In genomic region chr7:138570715-138571114, GRCh38 we compare ENCODE assay signal across 17 cellular contexts.
DNase-seq lines count a peak whose midpoint lies in the region; ATAC-seq and TF ChIP-seq lines count a peak whose summit lies in the region.
"Had no signal": no experiment of that assay in that cellular context is flagged by ENCODE, and none has a peak within 500 bp of the region (broad histone marks: within the 10 kb centered on the region; RNA-seq: fewer than 3 reads in every experiment).

No MANE protein-coding gene starts in this region.

- 0 out of 2 replicates have a peak overlapping the region, but pooled peaks have one; percentile 5 for H3K27ac Mint-ChIP-seq in GM23338
- H3K27ac Mint-ChIP-seq in neural progenitor cell, result peak overlapping the region; percentile 16
- H3K27ac Mint-ChIP-seq: B cell; CD4-positive, alpha-beta T cell; CD8-positive, alpha-beta T cell had no signal

- H3K4me3 Mint-ChIP-seq in GM23338 (no peak overlapping the region), neural progenitor cell (no peak overlapping the region)
- H3K4me3 Mint-ChIP-seq: B cell; CD4-positive, alpha-beta T cell; CD8-positive, alpha-beta T cell had no signal

- intact Hi-C loops in right cardiac atrium (cut with DNase I), result no loop called here

- no peaks in the 10 kb centered on the region for H3K27me3 ChIP-seq in cardiac muscle cell
- H3K27me3 ChIP-seq in right cardiac atrium (ENCODE audit: control insufficient read depth, insufficient read depth), result no peaks in the 10 kb centered on the region
- no peaks in the 10 kb centered on the region for H3K27me3 ChIP-seq in GM23338 (ENCODE audit: insufficient read depth)
- H3K27me3 ChIP-seq in neural progenitor cell, result no peaks in the 10 kb centered on the region
- H3K27me3 ChIP-seq: BLaER1 treated with 17β-estradiol and CSF1 and Interleukin-3, amounts not matched to agents 10 nM and 100 nM had no signal

- H3K27me3 Mint-ChIP-seq in GM23338 (ENCODE audit: insufficient read depth, low read depth, poor library complexity) (peaks cover 1% of the 10 kb centered on the region), neural progenitor cell (ENCODE audit: insufficient read depth, low read depth) (no peaks in the 10 kb centered on the region)
- H3K27me3 Mint-ChIP-seq: B cell; CD4-positive, alpha-beta T cell had no signal

- H3K4me2 ChIP-seq in GM23338 (no peak overlapping the region), neural progenitor cell (no peak overlapping the region)
- H3K4me2 ChIP-seq: A549; BLaER1 treated with 17β-estradiol and CSF1 and Interleukin-3, amounts not matched to agents 10 nM and 100 nM had no signal

- H3K9me2 ChIP-seq in GM23338 (ENCODE audit: insufficient read depth), result 0 out of 2 replicates have a peak, but pooled peaks cover 2% of the 10 kb centered on the region

- H3K79me2 ChIP-seq in GM23338 (replicated peaks; ENCODE audit: insufficient read depth), result peaks cover 22% of the 10 kb centered on the region
- peaks cover 70% of the 10 kb centered on the region for H3K79me2 ChIP-seq in neural progenitor cell (ENCODE audit: low read depth)

- WGBS in right cardiac atrium, result 97% methylated on average over 4 of the region's 4 CpGs

- H3K9ac ChIP-seq in neural progenitor cell, result no peak overlapping the region
- H3K9ac ChIP-seq: BLaER1 treated with 17β-estradiol and CSF1 and Interleukin-3, amounts not matched to agents 10 nM and 100 nM had no signal

- no peaks in the 10 kb centered on the region for H3K4me1 ChIP-seq in cardiac muscle cell (ENCODE audit: low read depth)
- no peaks in the 10 kb centered on the region for H3K4me1 ChIP-seq in right cardiac atrium (ENCODE audit: control insufficient read depth, insufficient read depth, low read length)
- H3K4me1 ChIP-seq in GM23338 (ENCODE audit: insufficient read depth), result no peaks in the 10 kb centered on the region
- peaks cover 17% of the 10 kb centered on the region for H3K4me1 ChIP-seq in neural progenitor cell
- H3K4me1 ChIP-seq: A549; BLaER1 treated with 17β-estradiol and CSF1 and Interleukin-3, amounts not matched to agents 10 nM and 100 nM; Caco-2 had no signal

- no peaks in the 10 kb centered on the region for H4K20me1 ChIP-seq in GM23338 (replicated peaks; ENCODE audit: insufficient read depth)
- H4K20me1 ChIP-seq in neural progenitor cell (ENCODE audit: low read depth), result no peaks in the 10 kb centered on the region
- H4K20me1 ChIP-seq: BLaER1 treated with 17β-estradiol and CSF1 and Interleukin-3, amounts not matched to agents 10 nM and 100 nM had no signal

- H3K9me3 Mint-ChIP-seq in GM23338 (peaks cover 15% of the 10 kb centered on the region), neural progenitor cell (no peaks in the 10 kb centered on the region)
- H3K9me3 Mint-ChIP-seq: CD4-positive, alpha-beta T cell had no signal

- H3F3A ChIP-seq in GM23338 (replicated peaks; ENCODE audit: low read depth) (0 out of 2 replicates have a peak, but pooled peaks cover 5% of the 10 kb centered on the region), neural progenitor cell (ENCODE audit: low read depth) (peaks cover 72% of the 10 kb centered on the region)

- H3K4me1 Mint-ChIP-seq in GM23338 (peaks cover 2% of the 10 kb centered on the region; the same call in 1 of the 3 replicates), neural progenitor cell (peaks cover 3% of the 10 kb centered on the region)
- H3K4me1 Mint-ChIP-seq: B cell had no signal

- no peak overlapping the region for H2AFZ ChIP-seq in GM23338
- H2AFZ ChIP-seq in neural progenitor cell (replicated peaks), result no peak overlapping the region

- H3K9me3 ChIP-seq in cardiac muscle cell (ENCODE audit: low read depth) (no peaks in the 10 kb centered on the region), right cardiac atrium (ENCODE audit: control insufficient read depth, low read length) (no peaks in the 10 kb centered on the region), neural progenitor cell (ENCODE audit: low read depth) (no peaks in the 10 kb centered on the region)

- DNase-seq in cardiac muscle cell (ENCODE audit: low read depth in 1 of 2, low spot score in 1 of 2) (no peak), right cardiac atrium (no peak), GM23338 (ENCODE audit: low spot score) (no peak), neural progenitor cell (ENCODE audit: low spot score) (no peak), HK-2 (ENCODE audit: unreplicated experiment) (no peak)
- DNase-seq: AML-193; Caco-2; Calu3; CD4-positive, alpha-beta T cell; CD8-positive, alpha-beta T cell; DMS79 treated with DMSO at 0.1 percent for 48 hours; GF-D8 had no signal

- H3K4me3 ChIP-seq in cardiac muscle cell (no peak overlapping the region), right cardiac atrium (ENCODE audit: low read length) (no peak overlapping the region), GM23338 (no peak overlapping the region), neural progenitor cell (no peak overlapping the region)
- H3K4me3 ChIP-seq: A549; BLaER1 treated with 17β-estradiol and CSF1 and Interleukin-3, amounts not matched to agents 10 nM and 100 nM had no signal

- TF ChIP-seq CTCF in cardiac muscle cell (IDR thresholded peaks at IDR 0.05; ENCODE audit: low read depth, low read length) (no peak), GM23338 (conservative IDR thresholded peaks at IDR 0.05; ENCODE audit: low read depth in 2 of 2) (no peak), neural progenitor cell (IDR thresholded peaks at IDR 0.05) (no peak)

- ATAC-seq in right cardiac atrium (no peak), GM23338 (no peak)
- ATAC-seq: A549; CD8-positive, alpha-beta T cell had no signal

- peaks cover 90% of the 10 kb centered on the region for H3K36me3 Mint-ChIP-seq in GM23338 (ENCODE audit: low read depth)
- peaks cover 60% of the 10 kb centered on the region for H3K36me3 Mint-ChIP-seq in neural progenitor cell

- peaks cover 73% of the 10 kb centered on the region for H3K36me3 ChIP-seq in cardiac muscle cell
- peaks cover 84% of the 10 kb centered on the region for H3K36me3 ChIP-seq in GM23338 (ENCODE audit: insufficient read depth)
- H3K36me3 ChIP-seq in neural progenitor cell, result peaks cover 71% of the 10 kb centered on the region

- H3K27ac ChIP-seq in cardiac muscle cell (peak overlapping the region; percentile 24), right cardiac atrium (ENCODE audit: low read length) (no peak overlapping the region), GM23338 (ENCODE audit: low read depth) (no peak overlapping the region), neural progenitor cell (peak overlapping the region; percentile 9)
- H3K27ac ChIP-seq: 22Rv1; A549; BLaER1 treated with 17β-estradiol and CSF1 and Interleukin-3, amounts not matched to agents 10 nM and 100 nM; C4-2B had no signal

TF ChIP-seq in GM23338, 12 proteins besides CTCF, POLR2A, EP300 and RAD21 (continues in another document):
- TF ChIP-seq NANOG (IDR thresholded peaks at IDR 0.05; ENCODE audit: borderline replicate concordance) (no peak), EZH2 (IDR thresholded peaks at IDR 0.05; ENCODE audit: low read depth, unreplicated experiment) (no peak)

Comparison
In these comparisons a context has a peak if more than half of its experiments do, and no peak if none do; other contexts are left out.
1. H3K27ac ChIP-seq: peak in cardiac muscle cell (single experiment) and neural progenitor cell (single experiment); none in right cardiac atrium (single experiment) and GM23338 (single experiment).